Comparison of ENCODE assay signal across 11 cellular contexts in the genomic region with DNA sequence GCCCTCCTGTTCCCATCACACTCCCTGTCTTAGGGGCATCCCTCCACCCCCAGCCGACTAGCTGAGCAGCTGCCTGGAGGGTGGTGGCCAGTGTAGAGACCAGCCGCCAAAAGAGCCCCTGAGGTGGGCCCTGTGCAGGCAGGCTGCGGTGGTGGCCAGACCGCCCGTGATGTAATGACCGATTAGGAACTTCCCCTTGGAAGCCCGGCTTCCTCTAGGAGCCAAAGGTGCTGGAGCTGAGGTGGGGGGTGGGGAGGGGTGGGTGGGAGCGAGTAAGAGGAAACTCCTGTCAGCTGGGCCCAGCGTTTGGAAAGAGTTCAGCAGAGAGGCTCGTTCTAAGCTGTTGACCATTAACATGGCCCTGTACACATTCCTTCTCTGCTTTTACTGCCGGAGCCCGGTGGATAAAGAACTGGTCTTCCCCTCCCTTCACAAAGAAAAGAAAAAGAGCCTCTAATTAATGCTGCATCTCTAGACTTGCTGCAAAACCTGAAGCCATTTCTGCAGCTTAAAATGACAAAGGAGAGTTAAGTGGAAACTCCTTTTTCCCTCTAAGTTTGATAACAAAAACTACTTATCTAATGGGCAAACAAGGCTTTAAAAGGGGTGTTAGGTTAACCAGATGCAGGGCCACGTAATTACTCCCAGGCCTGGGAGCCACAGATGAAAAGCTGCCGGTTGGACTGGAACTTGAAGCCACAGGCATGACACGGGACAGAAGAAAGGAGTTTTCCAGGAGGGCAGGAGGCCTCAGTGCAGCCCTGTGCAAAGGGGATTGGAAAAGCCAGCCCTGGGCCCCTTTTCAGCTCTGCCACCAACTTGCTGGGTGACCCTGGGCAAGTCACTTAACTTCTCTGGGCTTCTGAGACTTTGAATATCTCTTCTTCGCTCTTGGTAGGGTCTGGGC.
DNase-seq lines count a peak whose midpoint lies in the region; ATAC-seq, FAIRE-seq and TF ChIP-seq lines count a peak whose summit lies in the region.
"Had no signal": no experiment of that assay in that cellular context is flagged by ENCODE, and none has a peak within 500 bp of the region (broad histone marks: within the 10 kb centered on the region; RNA-seq: fewer than 3 reads in every experiment).

No MANE protein-coding gene starts in this region.

- in situ Hi-C loops in gastrocnemius medialis (cut with MboI; ENCODE audit: low sequenced_read_pairs in 4 of 4): loop anchor here in 2 of 4 donors (5.0 to 10.0 kb wide), 2 partner anchors 151 to 158 kb away; no protein-coding TSS in a partner anchor

- H3K27me3 Mint-ChIP-seq in brain (peaks cover 13% of the 10 kb centered on the region), T-cell (no peaks in the 10 kb centered on the region)
- H3K27me3 Mint-ChIP-seq in activated T-cell treated with anti-CD3 and anti-CD28 coated beads, Interleukin-2, amount 50 U/mL, for 24 hours: no peaks in the 10 kb centered on the region
- H3K27me3 Mint-ChIP-seq: activated naive CD8-positive, alpha-beta T cell had no signal

- no peaks in the 10 kb centered on the region for H3K9me2 ChIP-seq in HCT116 (ENCODE audit: insufficient read depth)

- TF ChIP-seq RAD21 in HCT116 (IDR thresholded peaks at IDR 0.05; ENCODE audit: low read depth): no peak

- RAD21 ChIA-PET in HCT116 (lab: Charles Lee; ENCODE audit: low non-redundant PET in 1 of 2, low total read pairs in 2 of 2, uncharacterized antibody in 2 of 2, unreplicated experiment in 2 of 2): no interaction called here

- H3K27ac Mint-ChIP-seq in brain (peak overlapping the region; percentile 45 to 94 (median 92)), T-cell (no peak overlapping the region)
- H3K27ac Mint-ChIP-seq in activated T-cell treated with anti-CD3 and anti-CD28 coated beads, Interleukin-2, amount 50 U/mL, for 24 hours: no peak overlapping the region
- H3K27ac Mint-ChIP-seq: activated naive CD8-positive, alpha-beta T cell had no signal

- H3K4me2 ChIP-seq in HCT116 (ENCODE audit: low read length): peak overlapping the region; percentile 61; the same call in 1 of the 2 replicates

- H3K36me3 ChIP-seq in HCT116 (ENCODE audit: control insufficient read depth in 1 of 2, insufficient read depth in 2 of 2, low read length in 2 of 2) (no peaks in the 10 kb centered on the region), kidney (ENCODE audit: control insufficient read depth in 1 of 2, insufficient read depth in 2 of 2, low read length in 2 of 2) (no peaks in the 10 kb centered on the region), gastrocnemius medialis (no peaks in the 10 kb centered on the region)

- H3K79me2 ChIP-seq in HCT116 (ENCODE audit: insufficient read depth, low read length): no peaks in the 10 kb centered on the region

- POLR2A ChIA-PET in HCT116 (lab: Charles Lee) (no interaction called here), T-cell (lab: Charles Lee) (interaction anchor here in 1 of 2 donors (0.6 kb wide), 1 partner anchor 144 kb away, joined by 3 read pairs; no protein-coding TSS in a partner anchor)

- no TSS peak for BruUV-seq in HCT116 (replicated peaks; lab: Mats Ljungman, UMichigan)

- H2AFZ ChIP-seq in HCT116 (ENCODE audit: low read depth, low read length, poor library complexity, severe bottlenecking): no peak overlapping the region

- TF ChIP-seq POLR2A in HCT116 (IDR thresholded peaks at IDR 0.05; ENCODE audit: borderline replicate concordance, extremely low read depth, insufficient read depth, insufficient read length): no peak
- TF ChIP-seq POLR2A in gastrocnemius medialis (IDR thresholded peaks at IDR 0.05): no peak

- H3K36me3 Mint-ChIP-seq in brain: no peaks in the 10 kb centered on the region
- no peaks in the 10 kb centered on the region for H3K36me3 Mint-ChIP-seq in T-cell
- H3K36me3 Mint-ChIP-seq in activated T-cell treated with anti-CD3 and anti-CD28 coated beads, Interleukin-2, amount 50 U/mL, for 24 hours (ENCODE audit: low read depth): no peaks in the 10 kb centered on the region
- H3K36me3 Mint-ChIP-seq: activated naive CD8-positive, alpha-beta T cell had no signal

- TF ChIP-seq CTCF in HCT116 (IDR thresholded peaks at IDR 0.05 in 2 of 3, conservative IDR thresholded peaks at IDR 0.05 in 1 of 3; ENCODE audit: borderline replicate concordance in 1 of 3, insufficient read depth in 1 of 3, low read depth in 2 of 3, low read length in 2 of 3): no peak
- TF ChIP-seq CTCF in brain (conservative IDR thresholded peaks at IDR 0.05): no peak
- TF ChIP-seq CTCF in kidney (IDR thresholded peaks at IDR 0.05; ENCODE audit: borderline replicate concordance, extremely low read depth, insufficient read depth): no peak
- no peak for TF ChIP-seq CTCF in gastrocnemius medialis (IDR thresholded peaks at IDR 0.05 in 4 of 5, conservative IDR thresholded peaks at IDR 0.05 in 1 of 5)

- H3K4me3 Mint-ChIP-seq in brain (peak overlapping the region; percentile 14 to 56 (median 42)), T-cell (no peak overlapping the region)
- no peak overlapping the region for H3K4me3 Mint-ChIP-seq in activated T-cell treated with anti-CD3 and anti-CD28 coated beads, Interleukin-2, amount 50 U/mL, for 24 hours
- H3K4me3 Mint-ChIP-seq: activated naive CD8-positive, alpha-beta T cell had no signal

- H3K4me1 Mint-ChIP-seq in brain (peaks cover 55% of the 10 kb centered on the region), T-cell (no peaks in the 10 kb centered on the region)
- no peaks in the 10 kb centered on the region for H3K4me1 Mint-ChIP-seq in activated T-cell treated with anti-CD3 and anti-CD28 coated beads, Interleukin-2, amount 50 U/mL, for 24 hours (ENCODE audit: low read depth)

- CTCF ChIA-PET in HCT116 (lab: Charles Lee): interaction anchor here (1.4 to 3.0 kb wide), 4 partner anchors 9 to 79 kb away, joined by 3 to 22 read pairs (median 6); no protein-coding TSS in a partner anchor
- CTCF ChIA-PET in T-cell (lab: Charles Lee): interaction anchor here in 1 of 2 donors (2.1 kb wide), 1 partner anchor 155 kb away, joined by 7 read pairs; no protein-coding TSS in a partner anchor

- H3K9me3 Mint-ChIP-seq in brain: no peaks in the 10 kb centered on the region
- H3K9me3 Mint-ChIP-seq in T-cell: no peaks in the 10 kb centered on the region
- H3K9me3 Mint-ChIP-seq in activated T-cell treated with anti-CD3 and anti-CD28 coated beads, Interleukin-2, amount 50 U/mL, for 24 hours: no peaks in the 10 kb centered on the region

- no peak for FAIRE-seq in kidney (lab: Jason Lieb, UNC)

- H3K9ac ChIP-seq in HCT116 (ENCODE audit: low read length): no peak overlapping the region
- peak overlapping the region in 1 of 2 donors; percentile 67 for H3K9ac ChIP-seq in kidney (ENCODE audit: low read length in 2 of 2)

- no peaks in the 10 kb centered on the region for H3K27me3 ChIP-seq in HCT116 (ENCODE audit: insufficient read depth, low read length)
- H3K27me3 ChIP-seq in gastrocnemius medialis: no peaks in the 10 kb centered on the region

- no peak for ATAC-seq in HCT116
- peak in 1 of 2 donors; percentile 21 for ATAC-seq in gastrocnemius medialis
- no peak for ATAC-seq in T-cell (replicated peaks in 1 of 4)
- no peak for ATAC-seq in HG02884 (IDR thresholded peaks at IDR 0.05; ENCODE audit: unreplicated experiment)

- H3K9me3 ChIP-seq in HCT116 (ENCODE audit: control insufficient read depth in 1 of 2, insufficient read depth in 1 of 2, low read depth in 1 of 2, low read length in 2 of 2) (no peaks in the 10 kb centered on the region), kidney (ENCODE audit: control insufficient read depth in 1 of 2, low read length in 2 of 2) (no peaks in the 10 kb centered on the region), gastrocnemius medialis (no peaks in the 10 kb centered on the region)

- intact Hi-C loops in HCT116 (cut with micrococcal nuclease): loop anchor here (5.0 kb wide), 1 partner anchor 171 kb away; no protein-coding TSS in a partner anchor
- intact Hi-C loops in kidney (cut with DNase I): no loop called here
- intact Hi-C loops in gastrocnemius medialis (cut with DNase I; ENCODE audit: low total_unique reads): loop anchor here (2.0 kb wide), 1 partner anchor 70 kb away; the partner anchor contains the start of gene SMAD6

- H3K27ac ChIP-seq in HCT116 (ENCODE audit: low read depth, low read length) (peak overlapping the region; percentile 44; the same call in 1 of the 2 replicates), kidney (ENCODE audit: low read depth in 2 of 2, low read length in 2 of 2) (peak overlapping the region; percentile 74 to 89), gastrocnemius medialis (peak overlapping the region in 3 of 4 donors; percentile 5 to 47 (median 12))

- DNase-seq in HCT116 (ENCODE audit: low read depth, low spot score): no peak
- DNase-seq in kidney: peak; percentile 89
- DNase-seq in gastrocnemius medialis: no peak
- DNase-seq in T-cell: no peak
- no peak for DNase-seq in activated T-cell treated with anti-CD3 and anti-CD28 coated beads, Interleukin-2, amount 50 U/mL, for 24 hours
- DNase-seq in stimulated activated CD4-positive, alpha-beta T cell treated with anti-CD3 and anti-CD28 coated beads, Interleukin-15, amount 100 ng/mL, for 24 hours: no peak
- DNase-seq: DMS153, T-helper 9 cell had no signal

- no peak overlapping the region for H3K4me3 ChIP-seq in HCT116 (replicated peaks in 1 of 2; ENCODE audit: low read depth in 1 of 2, low read length in 2 of 2)
- H3K4me3 ChIP-seq in kidney (ENCODE audit: low read length in 2 of 2): peak overlapping the region in 1 of 2 donors; percentile 36
- no peak overlapping the region for H3K4me3 ChIP-seq in gastrocnemius medialis

- peaks cover 58 to 76% of the 10 kb centered on the region in 2 experiments for H3K4me1 ChIP-seq in HCT116 (ENCODE audit: control insufficient read depth in 1 of 2, insufficient read depth in 2 of 2, low read length in 2 of 2)
- peaks cover 41 to 48% of the 10 kb centered on the region in 2 donors for H3K4me1 ChIP-seq in kidney (ENCODE audit: control insufficient read depth in 1 of 2, insufficient read depth in 1 of 2, low read depth in 1 of 2, low read length in 2 of 2)
- H3K4me1 ChIP-seq in gastrocnemius medialis: peaks cover 0 to 13% of the 10 kb centered on the region in 2 donors

- H4K20me1 ChIP-seq in HCT116 (ENCODE audit: insufficient read depth): no peaks in the 10 kb centered on the region

TF ChIP-seq in HCT116, 20 proteins besides CTCF, POLR2A, EP300 and RAD21 (continues in another document):
- TF ChIP-seq EGR1 (IDR thresholded peaks at IDR 0.05; ENCODE audit: low read depth): no peak
- TF ChIP-seq FOSL1 (IDR thresholded peaks at IDR 0.05; ENCODE audit: low read depth): no peak
- no peak for TF ChIP-seq YY1 (IDR thresholded peaks at IDR 0.05; ENCODE audit: extremely low read depth, insufficient replicate concordance, low read depth, low read length)
- TF ChIP-seq ZNF274 (IDR thresholded peaks at IDR 0.05; ENCODE audit: low read depth, low read length): no peak
- TF ChIP-seq, protein P1, sequence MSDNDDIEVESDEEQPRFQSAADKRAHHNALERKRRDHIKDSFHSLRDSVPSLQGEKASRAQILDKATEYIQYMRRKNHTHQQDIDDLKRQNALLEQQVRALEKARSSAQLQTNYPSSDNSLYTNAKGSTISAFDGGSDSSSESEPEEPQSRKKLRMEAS (IDR thresholded peaks at IDR 0.05): no peak
- no peak for TF ChIP-seq CEBPB (IDR thresholded peaks at IDR 0.05; ENCODE audit: low read depth)
- no peak for TF ChIP-seq JUND (IDR thresholded peaks at IDR 0.05)
- no peak for TF ChIP-seq ZFX (IDR thresholded peaks at IDR 0.05)

Comparison
In these comparisons a context has a peak if more than half of its experiments do, and no peak if none do; other contexts are left out.
1. H3K27ac ChIP-seq: peak in every context shown above with its lines; median percentile 82 in kidney; 44 in HCT116; 12 in gastrocnemius medialis.
2. H3K27ac Mint-ChIP-seq: peak in brain (5 of 5); none in T-cell (0 of 2) and activated T-cell treated with anti-CD3 and anti-CD28 coated beads, Interleukin-2, amount 50 U/mL, for 24 hours (single experiment).
3. H3K4me3 Mint-ChIP-seq: peak in brain (5 of 5); none in T-cell (0 of 3) and activated T-cell treated with anti-CD3 and anti-CD28 coated beads, Interleukin-2, amount 50 U/mL, for 24 hours (single experiment).